19 cellular contexts compared by ENCODE assay signal in genomic region chr7:5567810-5568209, GRCh38. TPM values are rescaled to one million over a fixed set of nuclear protein-coding genes. Genes with fewer than 3 reads are reported as not detected.
DNase-seq lines count a peak whose midpoint lies in the region; ATAC-seq and TF ChIP-seq lines count a peak whose summit lies in the region.
"Had no signal": no experiment of that assay in that cellular context is flagged by ENCODE, and none has a peak within 500 bp of the region (broad histone marks: within the 10 kb centered on the region; RNA-seq: fewer than 3 reads in every experiment).

No MANE protein-coding gene starts in this region.

- no peaks in the 10 kb centered on the region for H3K36me3 Mint-ChIP-seq in activated T-helper 17 cell treated with anti-CD3 and anti-CD28 coated beads, Interleukin-2, amount 50 U/mL, for 72 hours (ENCODE audit: low read depth)
- H3K36me3 Mint-ChIP-seq in nephron (ENCODE audit: low read depth), result no peaks in the 10 kb centered on the region
- H3K36me3 Mint-ChIP-seq: CD8-positive, alpha-beta T cell had no signal

- CTCF ChIA-PET in SK-N-SH (lab: Yijun Ruan, JAX), result interaction anchor here (0.6 to 1.7 kb wide), 3 partner anchors 70 to 137 kb away, joined by 3 to 8 read pairs (median 3); no protein-coding TSS in a partner anchor

- H3K27me3 ChIP-seq in SK-N-SH (ENCODE audit: insufficient read depth), result no peaks in the 10 kb centered on the region
- no peaks in the 10 kb centered on the region for H3K27me3 ChIP-seq in Loucy (ENCODE audit: insufficient read depth, low read length, poor library complexity, severe bottlenecking)
- H3K27me3 ChIP-seq: ovary, vagina had no signal

- no peak overlapping the region for H3K9ac ChIP-seq in SK-N-SH
- no peak overlapping the region for H3K9ac ChIP-seq in Loucy (ENCODE audit: low read depth, low read length, poor library complexity, severe bottlenecking)

- no peak overlapping the region for H3K27ac ChIP-seq in SK-N-SH (ENCODE audit: low read depth in 2 of 2, low read length in 1 of 2)
- H3K27ac ChIP-seq: coronary artery, gastrocnemius medialis, ovary, vagina had no signal

- 100% methylated on average over 1 of the region's 1 CpG for WGBS in SK-N-SH (ENCODE audit: low lambda C conversion rate)

- H3K36me3 ChIP-seq in SK-N-SH (replicated peaks in 1 of 2; ENCODE audit: control insufficient read depth in 1 of 2, insufficient read depth in 2 of 2, low read length in 1 of 2), result no peaks in the 10 kb centered on the region
- no peaks in the 10 kb centered on the region for H3K36me3 ChIP-seq in Loucy (ENCODE audit: insufficient read depth, low read length)
- H3K36me3 ChIP-seq: gastrocnemius medialis, ovary, vagina had no signal

- H3K4me2 ChIP-seq in SK-N-SH, result no peak overlapping the region
- H3K4me2 ChIP-seq in Loucy (ENCODE audit: low read depth, low read length, poor library complexity, severe bottlenecking), result peak overlapping the region; percentile 25

- H3K27ac Mint-ChIP-seq in activated T-helper 17 cell treated with anti-CD3 and anti-CD28 coated beads, Interleukin-2, amount 50 U/mL, for 72 hours, result no peak overlapping the region
- H3K27ac Mint-ChIP-seq in nephron, result peak overlapping the region in 2 of 3 experiments; percentile 23 to 61
- H3K27ac Mint-ChIP-seq: CD8-positive, alpha-beta T cell had no signal

- H4K20me1 ChIP-seq in SK-N-SH (ENCODE audit: insufficient read depth), result no peaks in the 10 kb centered on the region
- no peaks in the 10 kb centered on the region for H4K20me1 ChIP-seq in Loucy (ENCODE audit: insufficient read depth, low read length, poor library complexity, severe bottlenecking)

- H3K9me3 ChIP-seq in SK-N-SH (no peaks in the 10 kb centered on the region), Loucy (ENCODE audit: insufficient read depth, low read depth, low read length) (no peaks in the 10 kb centered on the region)
- H3K9me3 ChIP-seq: gastrocnemius medialis, ovary, vagina had no signal

- H3K79me2 ChIP-seq in SK-N-SH (ENCODE audit: insufficient read depth) (no peaks in the 10 kb centered on the region), Loucy (ENCODE audit: insufficient read depth, low read length) (no peaks in the 10 kb centered on the region)

- peak overlapping the region; percentile 36 for H3K4me3 Mint-ChIP-seq in activated T-helper 17 cell treated with anti-CD3 and anti-CD28 coated beads, Interleukin-2, amount 50 U/mL, for 72 hours
- H3K4me3 Mint-ChIP-seq in nephron, result peak overlapping the region; percentile 38 to 65 (median 44)
- H3K4me3 Mint-ChIP-seq: CD8-positive, alpha-beta T cell had no signal

- TF ChIP-seq EP300 in SK-N-SH (IDR thresholded peaks at IDR 0.05; ENCODE audit: borderline replicate concordance in 1 of 2, low read depth in 1 of 2, low read length in 1 of 2), result no peak

- peaks cover 26% of the 10 kb centered on the region for H3F3A ChIP-seq in SK-N-SH (replicated peaks; ENCODE audit: insufficient read depth)
- no peaks in the 10 kb centered on the region for H3F3A ChIP-seq in Loucy (ENCODE audit: low read depth)

- H3K9me2 ChIP-seq in SK-N-SH (no peaks in the 10 kb centered on the region), Loucy (replicated peaks; ENCODE audit: low read depth, low read length) (no peaks in the 10 kb centered on the region)

- peak overlapping the region; percentile 54; the same call in 1 of the 2 replicates for H2AFZ ChIP-seq in SK-N-SH (ENCODE audit: low read depth)
- 0 out of 2 replicates have a peak overlapping the region, but pooled peaks have one; percentile 44 for H2AFZ ChIP-seq in Loucy (ENCODE audit: low read length)

- H3K4me3 ChIP-seq in SK-N-SH (ENCODE audit: low read depth in 2 of 2, low read length in 1 of 2) (no peak overlapping the region), Loucy (ENCODE audit: low read length, poor library complexity, severe bottlenecking) (no peak overlapping the region)
- H3K4me3 ChIP-seq: coronary artery, gastrocnemius medialis, ovary, vagina had no signal

- ATAC-seq in SK-N-SH treated with all-trans-retinoic acid at 6 μM for 48 hours (no peak), HG03565 (IDR thresholded peaks at IDR 0.05; ENCODE audit: unreplicated experiment) (no peak), GM21381 (IDR thresholded peaks at IDR 0.05; ENCODE audit: unreplicated experiment) (no peak), HG03196 (IDR thresholded peaks at IDR 0.05; ENCODE audit: unreplicated experiment) (no peak)
- no peak for ATAC-seq in activated T-helper 17 cell treated with anti-CD3 and anti-CD28 coated beads, Interleukin-2, amount 50 U/mL, for 72 hours (replicated peaks)
- ATAC-seq: CD8-positive, alpha-beta T cell; gastrocnemius medialis had no signal

- DNase-seq in SK-N-SH, result peak; percentile 25
- DNase-seq: ACHN; activated CD4-positive, alpha-beta T cell treated with anti-CD3 and anti-CD28 coated beads for 1 hour; activated CD8-positive, alpha-beta memory T cell treated with anti-CD3 and anti-CD28 coated beads, Interleukin-2, amount 50 U/mL, for 48 hours; CD8-positive, alpha-beta T cell; gastrocnemius medialis; NCI-H1105; NCI-H226; ovary; Right ventricle myocardium superior had no signal

- H3K4me1 Mint-ChIP-seq in activated T-helper 17 cell treated with anti-CD3 and anti-CD28 coated beads, Interleukin-2, amount 50 U/mL, for 72 hours, result peaks cover 11% of the 10 kb centered on the region
- peaks cover 12% of the 10 kb centered on the region for H3K4me1 Mint-ChIP-seq in nephron

- no peaks in the 10 kb centered on the region for H3K27me3 Mint-ChIP-seq in activated T-helper 17 cell treated with anti-CD3 and anti-CD28 coated beads, Interleukin-2, amount 50 U/mL, for 72 hours
- peaks cover 6% of the 10 kb centered on the region for H3K27me3 Mint-ChIP-seq in nephron (ENCODE audit: low read depth)

- POLR2A ChIA-PET in SK-N-SH (lab: Yijun Ruan, JAX), result no interaction called here

- H3K9me3 Mint-ChIP-seq in activated T-helper 17 cell treated with anti-CD3 and anti-CD28 coated beads, Interleukin-2, amount 50 U/mL, for 72 hours, result no peaks in the 10 kb centered on the region
- H3K9me3 Mint-ChIP-seq in nephron, result no peaks in the 10 kb centered on the region
- H3K9me3 Mint-ChIP-seq: CD8-positive, alpha-beta T cell had no signal

- H3K4me1 ChIP-seq in SK-N-SH (ENCODE audit: control insufficient read depth in 1 of 2, insufficient read depth in 2 of 2, low read depth in 1 of 2, low read length in 1 of 2) (peaks cover 0 to 12% of the 10 kb centered on the region in 2 experiments; a peak in 2 of 4 replicates), Loucy (ENCODE audit: insufficient read depth, low read length, poor library complexity, severe bottlenecking) (peaks cover 21% of the 10 kb centered on the region)

- TF ChIP-seq CTCF in SK-N-SH (IDR thresholded peaks at IDR 0.05), result no peak
- no peak for TF ChIP-seq CTCF in Loucy (conservative IDR thresholded peaks at IDR 0.05; ENCODE audit: low read length)
- no peak for TF ChIP-seq CTCF in nephron (IDR thresholded peaks at IDR 0.05; ENCODE audit: unreplicated experiment in 3 of 3)

- no peak for TF ChIP-seq RAD21 in SK-N-SH (IDR thresholded peaks at IDR 0.05; ENCODE audit: low read length)

TF ChIP-seq in SK-N-SH, 30 proteins besides CTCF, POLR2A, EP300 and RAD21 (continues in another document):
- no peak for TF ChIP-seq SMC3 (IDR thresholded peaks at IDR 0.05; ENCODE audit: low read depth, low read length)
- TF ChIP-seq FOSL2 (IDR thresholded peaks at IDR 0.05; ENCODE audit: borderline replicate concordance, low read depth), result no peak
- no peak for TF ChIP-seq GABPA (IDR thresholded peaks at IDR 0.05; ENCODE audit: low read depth)
- TF ChIP-seq NRF1 (IDR thresholded peaks at IDR 0.05; ENCODE audit: low read depth, low read length), result no peak
- TF ChIP-seq USF1 (IDR thresholded peaks at IDR 0.05; ENCODE audit: borderline replicate concordance, low read depth), result no peak
- TF ChIP-seq JUND (IDR thresholded peaks at IDR 0.05), result no peak
- no peak for TF ChIP-seq FOXJ3 (CRISPR knock-in tag; IDR thresholded peaks at IDR 0.05)

TF ChIP-seq in SK-N-SH treated with all-trans-retinoic acid at 6 μM for 48 hours, 23 proteins besides CTCF, POLR2A, EP300 and RAD21 (continues in another document):
- no peak for TF ChIP-seq POU6F1 (CRISPR knock-in tag; IDR thresholded peaks at IDR 0.05; ENCODE audit: borderline replicate concordance, low read depth)

RNA-seq across cellular contexts. Expression of gene FSCN1, which starts 24.8 kb away (rescaled TPM):
- polyA plus RNA-seq in SK-N-SH (2012; rRNA removed), result 222 and 287 TPM in 2 replicates
- polyA plus RNA-seq in SK-N-SH (2012; cell fraction: cytosol; rRNA removed), result 108 and 201 TPM in 2 replicates
- 255 and 304 TPM in 2 replicates for polyA plus RNA-seq in SK-N-SH (2012; cell fraction: nucleus; rRNA removed)
- total RNA-seq in activated T-helper 17 cell treated with anti-CD3 and anti-CD28 coated beads, Interleukin-2, amount 50 U/mL, for 72 hours, result 10 to 100 TPM in 1 of 2 donors, 1 to 10 TPM in 1; 9.4 to 30.2 TPM

RNA-seq across cellular contexts. Expression of gene ACTB, which starts 37.4 kb away (rescaled TPM):
- polyA plus RNA-seq in SK-N-SH (2012; rRNA removed), result 2,583 and 4,707 TPM in 2 replicates
- polyA plus RNA-seq in SK-N-SH (2012; cell fraction: cytosol; rRNA removed), result 3,036 and 4,390 TPM in 2 replicates
- 4,302 and 8,336 TPM in 2 replicates for polyA plus RNA-seq in SK-N-SH (2012; cell fraction: nucleus; rRNA removed)
- over 10,000 TPM in 1 of 2 donors, 1,000 to 10,000 TPM in 1; 7,579 to 12,358 TPM for total RNA-seq in activated T-helper 17 cell treated with anti-CD3 and anti-CD28 coated beads, Interleukin-2, amount 50 U/mL, for 72 hours

RNA-seq across cellular contexts. Expression of gene FBXL18, which starts 54.2 kb away (rescaled TPM):
- polyA plus RNA-seq in SK-N-SH (2012; rRNA removed), result 5.7 and 6.0 TPM in 2 replicates
- 2.1 and 3.7 TPM in 2 replicates for polyA plus RNA-seq in SK-N-SH (2012; cell fraction: cytosol; rRNA removed)
- 10.9 and 11.2 TPM in 2 replicates for polyA plus RNA-seq in SK-N-SH (2012; cell fraction: nucleus; rRNA removed)
- 10 to 100 TPM in 1 of 2 donors, 1 to 10 TPM in 1; 6.6 to 13.2 TPM for total RNA-seq in activated T-helper 17 cell treated with anti-CD3 and anti-CD28 coated beads, Interleukin-2, amount 50 U/mL, for 72 hours
